ENCODE assay signal across 21 cellular contexts in genomic region chrX:618761-619450, GRCh38. TPM values are rescaled to one million over a fixed set of nuclear protein-coding genes. Genes with fewer than 3 reads are reported as not detected.
"Had no signal": no experiment of that assay in that cellular context is flagged by ENCODE, and none has a peak within 500 bp of the region (broad histone marks: within the 10 kb centered on the region; RNA-seq: fewer than 3 reads in every experiment).

No MANE protein-coding gene starts in this region.

- H3K9me3 Mint-ChIP-seq: T-helper 2 cell treated with Interferon-gamma antibody and Interleukin-4, amounts not matched to agents 5 μg/mL and 100 μg/mL, for 36 hours had no signal

- H3K36me3 ChIP-seq: esophagus squamous epithelium, neutrophil had no signal

- H3K4me3 ChIP-seq: esophagus squamous epithelium, mucosa of descending colon had no signal

- H3K27ac ChIP-seq: esophagus squamous epithelium, neutrophil had no signal

- H3K27ac Mint-ChIP-seq: activated CD4-positive, alpha-beta T cell treated with anti-CD3 and anti-CD28 coated beads for 36 hours; activated naive CD4-positive, alpha-beta T cell treated with anti-CD3 and anti-CD28 coated beads, Interleukin-2, amount 50 U/mL, for 72 hours; memory B cell; stimulated activated naive CD8-positive, alpha-beta T cell treated with anti-CD3 and anti-CD28 coated beads, Interleukin-15, Interleukin-2, amounts not matched to agents 100 ng/mL and 50 ng/mL, for 24 hours; T-helper 2 cell treated with Interferon-gamma antibody and Interleukin-4, amounts not matched to agents 5 μg/mL and 100 μg/mL, for 36 hours had no signal

- H3K9me3 ChIP-seq: esophagus squamous epithelium, mucosa of descending colon, neutrophil, SK-N-SH had no signal

- ATAC-seq: activated CD4-positive, alpha-beta T cell treated with anti-CD3 and anti-CD28 coated beads for 36 hours; activated naive CD4-positive, alpha-beta T cell treated with anti-CD3 and anti-CD28 coated beads, Interleukin-2, amount 50 U/mL, for 72 hours; left ventricle myocardium superior; mucosa of descending colon; naive thymus-derived CD4-positive, alpha-beta T cell had no signal

- DNase-seq: activated CD4-positive, alpha-beta T cell treated with anti-CD3 and anti-CD28 coated beads for 36 hours; activated CD4-positive, alpha-beta T cell treated with anti-CD3 and anti-CD28 coated beads, Interleukin-2, amount 50 U/mL, for 48 hours; activated gamma-delta T cell; cerebellar nuclear complex; cortex of kidney; effector CD4-positive, alpha-beta T cell; esophagus squamous epithelium; hypothalamus; left ventricle myocardium superior; mucosa of descending colon; naive thymus-derived CD4-positive, alpha-beta T cell; SK-N-SH; trophoblast cell had no signal

- H3K4me3 Mint-ChIP-seq: activated CD4-positive, alpha-beta T cell treated with anti-CD3 and anti-CD28 coated beads for 36 hours; memory B cell; naive thymus-derived CD4-positive, alpha-beta T cell; stimulated activated naive CD8-positive, alpha-beta T cell treated with anti-CD3 and anti-CD28 coated beads, Interleukin-15, Interleukin-2, amounts not matched to agents 100 ng/mL and 50 ng/mL, for 24 hours; T-helper 2 cell treated with Interferon-gamma antibody and Interleukin-4, amounts not matched to agents 5 μg/mL and 100 μg/mL, for 36 hours had no signal

RNA-seq across cellular contexts. Expression of gene SHOX, which starts 11.7 kb away (rescaled TPM):
- total RNA-seq: activated CD4-positive, alpha-beta T cell treated with anti-CD3 and anti-CD28 coated beads for 36 hours; activated naive CD4-positive, alpha-beta T cell treated with anti-CD3 and anti-CD28 coated beads, Interleukin-2, amount 50 U/mL, for 72 hours; bronchial epithelial cell; endothelial cell of umbilical vein; kidney epithelial cell; left ventricle myocardium superior; naive thymus-derived CD4-positive, alpha-beta T cell had no signal
